26 cellular contexts compared by ENCODE assay signal in genomic region chr22:36926721-36927435, GRCh38. TPM values are rescaled to one million over a fixed set of nuclear protein-coding genes. Genes with fewer than 3 reads are reported as not detected.
DNase-seq lines count a peak whose midpoint lies in the region; ATAC-seq and TF ChIP-seq lines count a peak whose summit lies in the region.
"Had no signal": no experiment of that assay in that cellular context is flagged by ENCODE, and none has a peak within 500 bp of the region (broad histone marks: within the 10 kb centered on the region; RNA-seq: fewer than 3 reads in every experiment).

No MANE protein-coding gene starts in this region.

- no peaks in the 10 kb centered on the region for H3K36me3 ChIP-seq in endodermal cell (ENCODE audit: control insufficient read depth, insufficient read depth, low read length)

- no peaks in the 10 kb centered on the region for H3K4me1 ChIP-seq in endodermal cell (ENCODE audit: control insufficient read depth, insufficient read depth, low read length)

- H3K4me3 ChIP-seq in endodermal cell (ENCODE audit: low read length) = no peak overlapping the region
- H3K4me3 ChIP-seq: GM23248 had no signal

- ATAC-seq in WTC11 = no peak
- no peak for ATAC-seq in stimulated activated memory B cell treated with anti-CD40 and anti-IgM and Interleukin-4, amounts not matched to agents 10 μg/mL and 1 μg/mL and 100 μg/mL, for 72 hours
- ATAC-seq in SK-N-SH treated with all-trans-retinoic acid at 6 μM for 48 hours = no peak
- ATAC-seq in HG03045 (IDR thresholded peaks at IDR 0.05; ENCODE audit: unreplicated experiment) = no peak
- ATAC-seq: CD8-positive, alpha-beta T cell had no signal

- no peaks in the 10 kb centered on the region for H3K27me3 Mint-ChIP-seq in activated CD4-positive, alpha-beta T cell treated with anti-CD3 and anti-CD28 coated beads, Interleukin-2, amount 10 ng/mL, durations not matched to agents 7 days and 5 days
- H3K27me3 Mint-ChIP-seq in WTC11 (ENCODE audit: low read depth) = no peaks in the 10 kb centered on the region; the same call in 1 of the 2 replicates
- peaks cover 8% of the 10 kb centered on the region for H3K27me3 Mint-ChIP-seq in endodermal cell (ENCODE audit: insufficient read depth)
- no peaks in the 10 kb centered on the region for H3K27me3 Mint-ChIP-seq in stimulated activated memory B cell treated with anti-CD40 and anti-IgM and Interleukin-4, amounts not matched to agents 10 μg/mL and 1 μg/mL and 100 μg/mL, for 72 hours

- no peaks in the 10 kb centered on the region for H3K36me3 Mint-ChIP-seq in activated CD4-positive, alpha-beta T cell treated with anti-CD3 and anti-CD28 coated beads, Interleukin-2, amount 10 ng/mL, durations not matched to agents 7 days and 5 days (ENCODE audit: low read depth)
- H3K36me3 Mint-ChIP-seq in WTC11 = no peaks in the 10 kb centered on the region
- H3K36me3 Mint-ChIP-seq in endodermal cell (ENCODE audit: low read depth) = no peaks in the 10 kb centered on the region
- peaks cover 90% of the 10 kb centered on the region for H3K36me3 Mint-ChIP-seq in stimulated activated memory B cell treated with anti-CD40 and anti-IgM and Interleukin-4, amounts not matched to agents 10 μg/mL and 1 μg/mL and 100 μg/mL, for 72 hours
- H3K36me3 Mint-ChIP-seq: CD8-positive, alpha-beta T cell had no signal

- POLR2A ChIA-PET in activated CD4-positive, alpha-beta T cell treated with anti-CD3 and anti-CD28 coated beads, Interleukin-2, amount 10 ng/mL, durations not matched to agents 7 days and 5 days (lab: Charles Lee) = no interaction called here
- POLR2A ChIA-PET in WTC11 (lab: Charles Lee) = no interaction called here

- H3K9ac ChIP-seq in endodermal cell (ENCODE audit: extremely low read depth, low read length, poor library complexity, severe bottlenecking) = no peak overlapping the region
- H3K9ac ChIP-seq: GM23248 had no signal

- TF ChIP-seq CTCF in WTC11 (IDR thresholded peaks at IDR 0.05) = no peak
- TF ChIP-seq CTCF in endodermal cell (conservative IDR thresholded peaks at IDR 0.05) = no peak

- no peak overlapping the region for H3K27ac ChIP-seq in endodermal cell (ENCODE audit: low read depth, low read length)
- H3K27ac ChIP-seq: 22Rv1, GM23248, RWPE1 had no signal

- no peaks in the 10 kb centered on the region for H3K9me3 ChIP-seq in endodermal cell (ENCODE audit: control insufficient read depth, low read length)

- no peaks in the 10 kb centered on the region for H3K27me3 ChIP-seq in endodermal cell (ENCODE audit: control insufficient read depth, insufficient read depth, low read length, poor library complexity, severe bottlenecking)

- DNase-seq in activated CD4-positive, alpha-beta T cell treated with anti-CD3 and anti-CD28 coated beads, Interleukin-2, amount 10 ng/mL, durations not matched to agents 7 days and 5 days = no peak
- DNase-seq in activated CD4-positive, alpha-beta T cell treated with anti-CD3 and anti-CD28 coated beads for 4 hours = no peak
- no peak for DNase-seq in WTC11 (ENCODE audit: low spot score)
- peak; percentile 38 for DNase-seq in endodermal cell
- no peak for DNase-seq in SIG-M5 (lab: John Stamatoyannopoulos, UW)
- DNase-seq: ACHN; C1 segment of cervical spinal cord; Calu3; CD8-positive, alpha-beta T cell; DMS153; GM23248; HCEC 1CT; KG1; NCI-H1092 treated with DMSO at 0.1 percent for 48 hours; NCI-H1436 treated with DMSO at 0.1 percent for 48 hours; NCI-H1930; NCI-H510A treated with DMSO at 0.1 percent for 48 hours; NCI-H748 treated with DMSO at 0.1 percent for 48 hours; SHP77 treated with DMSO at 0.1 percent for 48 hours had no signal

- 89 to 94% methylated on average over 8 to 14 of the region's 14 CpGs for WGBS in endodermal cell (ENCODE audit: insufficient coverage in 1 of 2, insufficient read length in 1 of 2), 2 experiments

- H3K4me3 Mint-ChIP-seq in activated CD4-positive, alpha-beta T cell treated with anti-CD3 and anti-CD28 coated beads, Interleukin-2, amount 10 ng/mL, durations not matched to agents 7 days and 5 days = no peak overlapping the region
- H3K4me3 Mint-ChIP-seq in WTC11 (no peak overlapping the region), endodermal cell (no peak overlapping the region)
- H3K4me3 Mint-ChIP-seq in stimulated activated memory B cell treated with anti-CD40 and anti-IgM and Interleukin-4, amounts not matched to agents 10 μg/mL and 1 μg/mL and 100 μg/mL, for 72 hours = no peak overlapping the region
- H3K4me3 Mint-ChIP-seq: CD8-positive, alpha-beta T cell had no signal

- CTCF ChIA-PET in activated CD4-positive, alpha-beta T cell treated with anti-CD3 and anti-CD28 coated beads, Interleukin-2, amount 10 ng/mL, durations not matched to agents 7 days and 5 days (lab: Charles Lee) = interaction anchor here (0.5 to 1.3 kb wide), 4 partner anchors 14 to 374 kb away, joined by 3 to 4 read pairs (median 4); no protein-coding TSS in a partner anchor
- CTCF ChIA-PET in WTC11 (lab: Charles Lee) = no interaction called here

- no peaks in the 10 kb centered on the region for H3K9me3 Mint-ChIP-seq in activated CD4-positive, alpha-beta T cell treated with anti-CD3 and anti-CD28 coated beads, Interleukin-2, amount 10 ng/mL, durations not matched to agents 7 days and 5 days
- H3K9me3 Mint-ChIP-seq in WTC11 = no peaks in the 10 kb centered on the region
- no peaks in the 10 kb centered on the region for H3K9me3 Mint-ChIP-seq in endodermal cell
- no peaks in the 10 kb centered on the region for H3K9me3 Mint-ChIP-seq in stimulated activated memory B cell treated with anti-CD40 and anti-IgM and Interleukin-4, amounts not matched to agents 10 μg/mL and 1 μg/mL and 100 μg/mL, for 72 hours
- H3K9me3 Mint-ChIP-seq: CD8-positive, alpha-beta T cell had no signal

- H3K27ac Mint-ChIP-seq in activated CD4-positive, alpha-beta T cell treated with anti-CD3 and anti-CD28 coated beads, Interleukin-2, amount 10 ng/mL, durations not matched to agents 7 days and 5 days = peak overlapping the region; percentile 9
- peak overlapping the region; percentile 21; the same call in 1 of the 2 replicates for H3K27ac Mint-ChIP-seq in WTC11
- no peak overlapping the region for H3K27ac Mint-ChIP-seq in endodermal cell
- H3K27ac Mint-ChIP-seq in stimulated activated memory B cell treated with anti-CD40 and anti-IgM and Interleukin-4, amounts not matched to agents 10 μg/mL and 1 μg/mL and 100 μg/mL, for 72 hours = peak overlapping the region; percentile 73
- H3K27ac Mint-ChIP-seq: CD8-positive, alpha-beta T cell had no signal

- H3K4me1 Mint-ChIP-seq in activated CD4-positive, alpha-beta T cell treated with anti-CD3 and anti-CD28 coated beads, Interleukin-2, amount 10 ng/mL, durations not matched to agents 7 days and 5 days = peaks cover 3% of the 10 kb centered on the region
- H3K4me1 Mint-ChIP-seq in WTC11 (peaks cover 6% of the 10 kb centered on the region; the same call in 1 of the 2 replicates), endodermal cell (no peaks in the 10 kb centered on the region)
- peaks cover 61% of the 10 kb centered on the region for H3K4me1 Mint-ChIP-seq in stimulated activated memory B cell treated with anti-CD40 and anti-IgM and Interleukin-4, amounts not matched to agents 10 μg/mL and 1 μg/mL and 100 μg/mL, for 72 hours

TF ChIP-seq in WTC11, 78 proteins besides CTCF, POLR2A, EP300 and RAD21 (continues in another document):
- TF ChIP-seq GTF2I (CRISPR knock-in tag; conservative IDR thresholded peaks at IDR 0.05) = no peak
- no peak for TF ChIP-seq EMX1 (CRISPR knock-in tag; IDR thresholded peaks at IDR 0.05)
- TF ChIP-seq ATF2 (CRISPR knock-in tag; IDR thresholded peaks at IDR 0.05; ENCODE audit: borderline replicate concordance, low read depth) = no peak
- no peak for TF ChIP-seq ESRRA (CRISPR knock-in tag; IDR thresholded peaks at IDR 0.05; ENCODE audit: borderline replicate concordance)
- TF ChIP-seq ZNF317 (CRISPR knock-in tag; IDR thresholded peaks at IDR 0.05; ENCODE audit: borderline replicate concordance, low read depth) = no peak

TF ChIP-seq in SK-N-SH treated with all-trans-retinoic acid at 6 μM for 48 hours, 23 proteins besides CTCF, POLR2A, EP300 and RAD21 (continues in another document):
- TF ChIP-seq ISL1 (CRISPR knock-in tag; IDR thresholded peaks at IDR 0.05) (no peak), ZFP30 (CRISPR knock-in tag; IDR thresholded peaks at IDR 0.05) (no peak), CREB5 (CRISPR knock-in tag; IDR thresholded peaks at IDR 0.05; ENCODE audit: low read depth) (no peak), TOX (CRISPR knock-in tag; IDR thresholded peaks at IDR 0.05; ENCODE audit: borderline replicate concordance) (no peak), ZFP3 (CRISPR knock-in tag; IDR thresholded peaks at IDR 0.05) (no peak)

RNA-seq across cellular contexts. Expression of gene CSF2RB, which starts 13.4 kb away (rescaled TPM):
- under 1 TPM; 0.58 to 0.67 TPM for total RNA-seq in activated CD4-positive, alpha-beta T cell treated with anti-CD3 and anti-CD28 coated beads, Interleukin-2, amount 10 ng/mL, durations not matched to agents 7 days and 5 days
- total RNA-seq in WTC11 (2021) = 0.05 to 0.07 TPM (median 0.07 TPM) in 3 replicates
- total RNA-seq in endodermal cell = not detected
- polyA plus RNA-seq in endodermal cell (2013, experiment 1 of 2) = not detected
- polyA plus RNA-seq in endodermal cell (2013, experiment 2 of 2) = not detected
- total RNA-seq: Calu3, G401, HT1080 had no signal
